ENCODE assay signal across 8 cellular contexts in genomic region chr13:30115257-30115600, GRCh38.
DNase-seq lines count a peak whose midpoint lies in the region; ATAC-seq and TF ChIP-seq lines count a peak whose summit lies in the region.

No MANE protein-coding gene starts in this region.

- TF ChIP-seq CTCF in 22Rv1 (IDR thresholded peaks at IDR 0.05) = peak; percentile 55
- TF ChIP-seq CTCF in HL-60 (IDR thresholded peaks at IDR 0.05; ENCODE audit: insufficient read depth, low read length) = no peak
- peak in 1 of 3 donors; percentile 18 for TF ChIP-seq CTCF in breast epithelium (IDR thresholded peaks at IDR 0.05)

- intact Hi-C loops in breast epithelium (cut with DNase I; ENCODE audit: low total_unique reads) = loop anchor here (10.0 kb wide), 2 partner anchors 170 to 270 kb away; no protein-coding TSS in a partner anchor

- no peaks in the 10 kb centered on the region for H3K9me3 ChIP-seq in breast epithelium
- H3K9me3 ChIP-seq in mucosa of rectum (ENCODE audit: control insufficient read depth in 2 of 2, low read length in 2 of 2) = no peaks in the 10 kb centered on the region

- peak overlapping the region; percentile 68 to 72 for H3K9ac ChIP-seq in mucosa of rectum (ENCODE audit: low read depth in 1 of 2, low read length in 2 of 2)

- H3K4me1 ChIP-seq in breast epithelium = peaks cover 6 to 22% of the 10 kb centered on the region in 2 donors
- H3K4me1 ChIP-seq in mucosa of rectum (ENCODE audit: control insufficient read depth in 2 of 2, insufficient read depth in 2 of 2, low read length in 2 of 2) = peaks cover 13 to 15% of the 10 kb centered on the region in 2 donors

- H3K4me3 ChIP-seq in HL-60 (replicated peaks; ENCODE audit: insufficient read depth, low read length) (peak overlapping the region; percentile 17; the same call in 1 of the 2 replicates), breast epithelium (peak overlapping the region; percentile 48 to 88 (median 69)), mucosa of rectum (ENCODE audit: low read length in 2 of 2) (peak overlapping the region; percentile 54 to 71)

- no peak for TF ChIP-seq POLR2A in breast epithelium (IDR thresholded peaks at IDR 0.05)

- H3K27me3 ChIP-seq in HL-60 (ENCODE audit: insufficient read depth, poor library complexity, severe bottlenecking) (no peaks in the 10 kb centered on the region), breast epithelium (no peaks in the 10 kb centered on the region), mucosa of rectum (ENCODE audit: control insufficient read depth in 2 of 2, insufficient read depth in 2 of 2, low read length in 2 of 2) (no peaks in the 10 kb centered on the region)

- no peak for DNase-seq in HL-60 (ENCODE audit: low read depth in 1 of 2, low spot score in 1 of 2)
- no peak for DNase-seq in breast epithelium (ENCODE audit: low spot score in 2 of 2)
- no peak for DNase-seq in OCI-M2 (lab: John Stamatoyannopoulos, UW; ENCODE audit: unreplicated experiment)
- DNase-seq in NCI-H446 treated with DMSO at 0.1 percent for 48 hours (lab: John Stamatoyannopoulos, UW) = no peak
- DNase-seq in inferior parietal cortex (ENCODE audit: extremely low spot score) = no peak

- H3K36me3 ChIP-seq in breast epithelium (no peaks in the 10 kb centered on the region), mucosa of rectum (ENCODE audit: control insufficient read depth in 2 of 2, insufficient read depth in 2 of 2, low read length in 2 of 2) (no peaks in the 10 kb centered on the region)

- H3K27ac ChIP-seq in 22Rv1 = peak overlapping the region; percentile 54; the same call in 1 of the 2 replicates
- no peak overlapping the region for H3K27ac ChIP-seq in HL-60 (replicated peaks)
- peak overlapping the region; percentile 88 to 89 for H3K27ac ChIP-seq in breast epithelium
- no peak overlapping the region for H3K27ac ChIP-seq in mucosa of rectum (ENCODE audit: low read depth in 2 of 2, low read length in 2 of 2)

- no peak for ATAC-seq in HG03565 (IDR thresholded peaks at IDR 0.05; ENCODE audit: unreplicated experiment)

Comparison
In these comparisons a context has a peak if more than half of its experiments do, and no peak if none do; other contexts are left out.
1. H3K27ac ChIP-seq: peak in 22Rv1 (single experiment) and breast epithelium (2 of 2); none in HL-60 (single experiment) and mucosa of rectum (0 of 2).
2. H3K4me3 ChIP-seq: peak in every context shown above with its lines; median percentile 69 in breast epithelium; 62 in mucosa of rectum; 17 in HL-60.